Comparison of ENCODE assay signal across 13 cellular contexts in genomic region chr20:50449789-50450492, GRCh38.
DNase-seq lines count a peak whose midpoint lies in the region; ATAC-seq and TF ChIP-seq lines count a peak whose summit lies in the region.
"Had no signal": no experiment of that assay in that cellular context is flagged by ENCODE, and none has a peak within 500 bp of the region (broad histone marks: within the 10 kb centered on the region; RNA-seq: fewer than 3 reads in every experiment).

No MANE protein-coding gene starts in this region.

- peaks cover 11% of the 10 kb centered on the region for H3K27me3 Mint-ChIP-seq in type B pancreatic cell

- peak; percentile 66 for ATAC-seq in GM18498 (IDR thresholded peaks at IDR 0.05; ENCODE audit: unreplicated experiment)
- ATAC-seq in HG03159 (IDR thresholded peaks at IDR 0.05; ENCODE audit: unreplicated experiment), result peak; percentile 62
- ATAC-seq in GM21360 (IDR thresholded peaks at IDR 0.05; ENCODE audit: unreplicated experiment), result no peak

- DNase-seq in GM20000 (ENCODE audit: low spot score), result peak; percentile 32
- DNase-seq in fibroblast of lung (ENCODE audit: low read depth in 2 of 2), result no peak
- DNase-seq in type B pancreatic cell (ENCODE audit: extremely low spot score, unreplicated experiment), result no peak
- DNase-seq in NCI-H69 (lab: John Stamatoyannopoulos, UW), result no peak
- DNase-seq in NOMO-1 treated with dmso at 0.1 percent for 144 hours (lab: John Stamatoyannopoulos, UW; ENCODE audit: unreplicated experiment), result no peak
- DNase-seq: activated CD4-positive, alpha-beta T cell treated with anti-CD3 and anti-CD28 coated beads, Interleukin-2, amount 50 U/mL, for 1 hour; DMS79; Peyer's patch had no signal

- no peaks in the 10 kb centered on the region for H3K36me3 Mint-ChIP-seq in type B pancreatic cell

- H3K4me1 ChIP-seq in fibroblast of lung (ENCODE audit: control insufficient read depth, extremely low read depth, insufficient read depth, low read length), result peaks cover 18% of the 10 kb centered on the region
- H3K4me1 ChIP-seq: breast epithelium had no signal

- H3K36me3 ChIP-seq in fibroblast of lung (ENCODE audit: control insufficient read depth, insufficient read depth, low read length), result no peaks in the 10 kb centered on the region
- H3K36me3 ChIP-seq: breast epithelium, Peyer's patch had no signal

- no peak overlapping the region for H3K4me2 ChIP-seq in fibroblast of lung (ENCODE audit: extremely low read depth, insufficient read depth, low read length)

- no peak overlapping the region for H2AFZ ChIP-seq in fibroblast of lung (ENCODE audit: low read length)

- H3K9me3 ChIP-seq in fibroblast of lung (ENCODE audit: control insufficient read depth, insufficient read depth, low read depth, low read length), result no peaks in the 10 kb centered on the region
- H3K9me3 ChIP-seq: breast epithelium, Peyer's patch had no signal

- H4K20me1 ChIP-seq in fibroblast of lung (ENCODE audit: control insufficient read depth, extremely low read depth, insufficient read depth, low read length), result no peaks in the 10 kb centered on the region

- H3K4me3 Mint-ChIP-seq in type B pancreatic cell, result no peak overlapping the region

- H3K27me3 ChIP-seq in fibroblast of lung (ENCODE audit: control insufficient read depth, insufficient read depth, low read length), result no peaks in the 10 kb centered on the region
- H3K27me3 ChIP-seq: breast epithelium, Peyer's patch had no signal

- no peaks in the 10 kb centered on the region for H3K79me2 ChIP-seq in fibroblast of lung (ENCODE audit: control insufficient read depth, insufficient read depth, low read length)

- H3K9ac ChIP-seq in fibroblast of lung (ENCODE audit: insufficient read depth, low read length), result no peak overlapping the region
- H3K9ac ChIP-seq: GM23248 had no signal

- peaks cover 33% of the 10 kb centered on the region for H3K4me1 Mint-ChIP-seq in type B pancreatic cell (ENCODE audit: unreplicated experiment)

- no peak overlapping the region for H3K27ac Mint-ChIP-seq in type B pancreatic cell

- H3K27ac ChIP-seq in fibroblast of lung (ENCODE audit: insufficient read depth, low read length), result peak overlapping the region; percentile 17

- TF ChIP-seq CTCF in GM20000 (IDR thresholded peaks at IDR 0.05; ENCODE audit: extremely low read depth, missing control alignments) (no peak), fibroblast of lung (conservative IDR thresholded peaks at IDR 0.05 in 1 of 2, IDR thresholded peaks at IDR 0.05 in 1 of 2; ENCODE audit: low read depth in 1 of 2, low read length in 2 of 2) (no peak), type B pancreatic cell (conservative IDR thresholded peaks at IDR 0.05) (no peak)

- peaks cover 4% of the 10 kb centered on the region for H3K9me3 Mint-ChIP-seq in type B pancreatic cell

- no peak overlapping the region for H3K4me3 ChIP-seq in fibroblast of lung (replicated peaks in 1 of 4; ENCODE audit: control extremely low read depth in 1 of 4, insufficient read depth in 1 of 4, low read depth in 3 of 4, low read length in 4 of 4)
- H3K4me3 ChIP-seq: breast epithelium, GM23248, Peyer's patch had no signal
